13 cellular contexts compared by ENCODE assay signal in the genomic region with DNA sequence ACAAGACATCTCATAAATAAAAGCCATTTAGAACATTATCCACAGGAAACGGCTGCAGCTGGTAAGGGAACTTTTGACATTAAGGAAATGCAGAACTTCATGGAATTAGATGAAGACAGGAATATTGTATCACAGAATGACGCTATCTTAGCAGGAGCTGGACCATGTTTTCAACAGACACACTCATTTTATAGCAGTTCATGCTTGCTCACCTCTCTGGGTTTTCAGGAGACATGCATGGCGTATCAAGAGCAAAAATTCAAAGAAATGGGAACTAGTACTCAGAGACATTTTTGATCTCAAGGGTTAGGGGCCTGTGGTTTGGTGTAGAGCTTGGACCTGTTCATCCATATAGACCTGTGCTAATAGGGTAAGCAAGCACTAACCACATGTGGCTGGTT.
DNase-seq lines count a peak whose midpoint lies in the region; ATAC-seq and TF ChIP-seq lines count a peak whose summit lies in the region.
"Had no signal": no experiment of that assay in that cellular context is flagged by ENCODE, and none has a peak within 500 bp of the region (broad histone marks: within the 10 kb centered on the region; RNA-seq: fewer than 3 reads in every experiment).

No MANE protein-coding gene starts in this region.

- H3K36me3 Mint-ChIP-seq in activated naive CD4-positive, alpha-beta T cell treated with anti-CD3 and anti-CD28 coated beads, Interleukin-2, amount 50 U/mL, for 24 hours = peaks cover 33% of the 10 kb centered on the region
- peaks cover 60% of the 10 kb centered on the region for H3K36me3 Mint-ChIP-seq in activated naive CD4-positive, alpha-beta T cell treated with anti-CD3 and anti-CD28 coated beads, Interleukin-2, amount 10 ng/mL, durations not matched to agents 7 days and 5 days
- peaks cover 2% of the 10 kb centered on the region for H3K36me3 Mint-ChIP-seq in endodermal cell (ENCODE audit: low read depth)

- no peak overlapping the region for H3K4me3 ChIP-seq in endodermal cell (ENCODE audit: low read length)
- H3K4me3 ChIP-seq in spleen = peak overlapping the region in 1 of 8 donors; percentile 3
- no peak overlapping the region for H3K4me3 ChIP-seq in PC-9
- H3K4me3 ChIP-seq: ovary had no signal

- TF ChIP-seq CTCF in endodermal cell (conservative IDR thresholded peaks at IDR 0.05) (no peak), spleen (IDR thresholded peaks at IDR 0.05 in 8 of 11, conservative IDR thresholded peaks at IDR 0.05 in 3 of 11) (no peak), PC-9 (conservative IDR thresholded peaks at IDR 0.05) (no peak)

- intact Hi-C loops in spleen (cut with DNase I; ENCODE audit: low total_unique reads) = no loop called here
- intact Hi-C loops in PC-9 (cut with micrococcal nuclease; ENCODE audit: unreplicated experiment) = no loop called here

- H3K27ac ChIP-seq in endodermal cell (ENCODE audit: low read depth, low read length) = no peak overlapping the region
- peak overlapping the region in 7 of 8 donors; percentile 39 to 92 (median 85) for H3K27ac ChIP-seq in spleen
- no peak overlapping the region for H3K27ac ChIP-seq in PC-9
- H3K27ac ChIP-seq: ovary had no signal

- no peaks in the 10 kb centered on the region; the same call in 1 of the 2 replicates for H4K20me1 ChIP-seq in PC-9 (ENCODE audit: insufficient read depth)

- H3K79me2 ChIP-seq in PC-9 (ENCODE audit: low read depth) = no peaks in the 10 kb centered on the region

- H3K9ac ChIP-seq in endodermal cell (ENCODE audit: extremely low read depth, low read length, poor library complexity, severe bottlenecking) = no peak overlapping the region

- ATAC-seq in HG03432 (IDR thresholded peaks at IDR 0.05; ENCODE audit: unreplicated experiment) = peak; percentile 49
- ATAC-seq: left ventricle myocardium superior, SK-N-SH treated with all-trans-retinoic acid at 6 μM for 48 hours had no signal

- H3K9me2 ChIP-seq in PC-9 (ENCODE audit: insufficient read depth) = no peaks in the 10 kb centered on the region

- CTCF ChIA-PET in activated naive CD4-positive, alpha-beta T cell treated with anti-CD3 and anti-CD28 coated beads, Interleukin-2, amount 10 ng/mL, durations not matched to agents 7 days and 5 days (lab: Charles Lee) = interaction anchor here (0.6 kb wide), 1 partner anchor 96 kb away, joined by 3 read pairs; no protein-coding TSS in a partner anchor
- CTCF ChIA-PET in PC-9 (lab: Charles Lee) = no interaction called here

- H2AFZ ChIP-seq in PC-9 = no peak overlapping the region

- H3K27me3 ChIP-seq in endodermal cell (ENCODE audit: control insufficient read depth, insufficient read depth, low read length, poor library complexity, severe bottlenecking) = no peaks in the 10 kb centered on the region
- no peaks in the 10 kb centered on the region for H3K27me3 ChIP-seq in spleen (replicated peaks in 1 of 7)
- no peaks in the 10 kb centered on the region for H3K27me3 ChIP-seq in PC-9 (ENCODE audit: insufficient read depth, low read depth)
- H3K27me3 ChIP-seq: ovary had no signal

- H3K9me3 ChIP-seq in endodermal cell (ENCODE audit: control insufficient read depth, low read length) (no peaks in the 10 kb centered on the region), spleen (no peaks in the 10 kb centered on the region), PC-9 (ENCODE audit: insufficient read depth, low read depth) (no peaks in the 10 kb centered on the region)
- H3K9me3 ChIP-seq: ovary had no signal

- no peaks in the 10 kb centered on the region for H3K36me3 ChIP-seq in endodermal cell (ENCODE audit: control insufficient read depth, insufficient read depth, low read length)
- peaks cover 0 to 3% (median 0%) of the 10 kb centered on the region in 6 donors for H3K36me3 ChIP-seq in spleen
- H3K36me3 ChIP-seq in PC-9 (ENCODE audit: low read depth) = no peaks in the 10 kb centered on the region
- H3K36me3 ChIP-seq: ovary had no signal

- no peaks in the 10 kb centered on the region for H3K4me1 ChIP-seq in endodermal cell (ENCODE audit: control insufficient read depth, insufficient read depth, low read length)
- peaks cover 33 to 100% (median 86%) of the 10 kb centered on the region in 6 donors for H3K4me1 ChIP-seq in spleen
- no peaks in the 10 kb centered on the region for H3K4me1 ChIP-seq in PC-9 (replicated peaks; ENCODE audit: insufficient read depth)

- 95% methylated on average over 2 to 3 of the region's 3 CpGs for WGBS in endodermal cell (ENCODE audit: insufficient coverage in 1 of 2, insufficient read length in 1 of 2), 2 experiments
- 32 to 43% (median 38%) methylated on average over 3 of the region's 3 CpGs for WGBS in spleen, 5 donors

- TF ChIP-seq POLR2A in spleen (IDR thresholded peaks at IDR 0.05) = no peak

- BruUV-seq in PC-9 (replicated peaks; lab: Mats Ljungman, UMichigan) = no TSS peak

- H3K4me2 ChIP-seq in PC-9 = no peak overlapping the region

- POLR2A ChIA-PET in PC-9 (lab: Charles Lee; ENCODE audit: unreplicated experiment) = no interaction called here

- no peaks in the 10 kb centered on the region for H3F3A ChIP-seq in PC-9 (ENCODE audit: insufficient read depth, low read depth)

- no peak for DNase-seq in activated naive CD4-positive, alpha-beta T cell treated with anti-CD3 and anti-CD28 coated beads, Interleukin-2, amount 10 ng/mL, durations not matched to agents 7 days and 5 days
- DNase-seq in endodermal cell = peak; percentile 20
- DNase-seq in spleen = no peak
- DNase-seq in NCI-H2107 treated with DMSO at 0.1 percent for 48 hours (lab: John Stamatoyannopoulos, UW; ENCODE audit: unreplicated experiment) = no peak
- DNase-seq in PC-9 = no peak
- DNase-seq in COR-L47 (lab: John Stamatoyannopoulos, UW) = no peak
- DNase-seq: left ventricle myocardium superior, NCI-H2081 treated with DMSO at 0.1 percent for 48 hours, ovary had no signal

- no peaks in the 10 kb centered on the region for H3K9me3 Mint-ChIP-seq in activated naive CD4-positive, alpha-beta T cell treated with anti-CD3 and anti-CD28 coated beads, Interleukin-2, amount 50 U/mL, for 24 hours
- H3K9me3 Mint-ChIP-seq in activated naive CD4-positive, alpha-beta T cell treated with anti-CD3 and anti-CD28 coated beads, Interleukin-2, amount 10 ng/mL, durations not matched to agents 7 days and 5 days = no peaks in the 10 kb centered on the region
- H3K9me3 Mint-ChIP-seq in endodermal cell = no peaks in the 10 kb centered on the region
- H3K9me3 Mint-ChIP-seq: dendritic cell treated with granulocyte-macrophage colony-stimulating factor and Interleukin-4, amounts not matched to agents 40 ng/mL and 50 ng/mL, for 4 days had no signal

- H3K4me1 Mint-ChIP-seq in activated naive CD4-positive, alpha-beta T cell treated with anti-CD3 and anti-CD28 coated beads, Interleukin-2, amount 50 U/mL, for 24 hours = peaks cover 98% of the 10 kb centered on the region
- H3K4me1 Mint-ChIP-seq in activated naive CD4-positive, alpha-beta T cell treated with anti-CD3 and anti-CD28 coated beads, Interleukin-2, amount 10 ng/mL, durations not matched to agents 7 days and 5 days = peaks cover 80% of the 10 kb centered on the region
- H3K4me1 Mint-ChIP-seq in endodermal cell = peaks cover 22% of the 10 kb centered on the region

- peak overlapping the region; percentile 67 for H3K4me3 Mint-ChIP-seq in activated naive CD4-positive, alpha-beta T cell treated with anti-CD3 and anti-CD28 coated beads, Interleukin-2, amount 50 U/mL, for 24 hours
- no peak overlapping the region for H3K4me3 Mint-ChIP-seq in activated naive CD4-positive, alpha-beta T cell treated with anti-CD3 and anti-CD28 coated beads, Interleukin-2, amount 10 ng/mL, durations not matched to agents 7 days and 5 days
- no peak overlapping the region for H3K4me3 Mint-ChIP-seq in endodermal cell
- H3K4me3 Mint-ChIP-seq: dendritic cell treated with granulocyte-macrophage colony-stimulating factor and Interleukin-4, amounts not matched to agents 40 ng/mL and 50 ng/mL, for 4 days had no signal

- H3K27ac Mint-ChIP-seq in activated naive CD4-positive, alpha-beta T cell treated with anti-CD3 and anti-CD28 coated beads, Interleukin-2, amount 50 U/mL, for 24 hours = peak overlapping the region; percentile 89
- no peak overlapping the region for H3K27ac Mint-ChIP-seq in activated naive CD4-positive, alpha-beta T cell treated with anti-CD3 and anti-CD28 coated beads, Interleukin-2, amount 10 ng/mL, durations not matched to agents 7 days and 5 days
- no peak overlapping the region for H3K27ac Mint-ChIP-seq in endodermal cell
- H3K27ac Mint-ChIP-seq: dendritic cell treated with granulocyte-macrophage colony-stimulating factor and Interleukin-4, amounts not matched to agents 40 ng/mL and 50 ng/mL, for 4 days had no signal

- no peaks in the 10 kb centered on the region for H3K27me3 Mint-ChIP-seq in activated naive CD4-positive, alpha-beta T cell treated with anti-CD3 and anti-CD28 coated beads, Interleukin-2, amount 50 U/mL, for 24 hours
- H3K27me3 Mint-ChIP-seq in activated naive CD4-positive, alpha-beta T cell treated with anti-CD3 and anti-CD28 coated beads, Interleukin-2, amount 10 ng/mL, durations not matched to agents 7 days and 5 days = no peaks in the 10 kb centered on the region
- no peaks in the 10 kb centered on the region for H3K27me3 Mint-ChIP-seq in endodermal cell (ENCODE audit: insufficient read depth)
- H3K27me3 Mint-ChIP-seq: dendritic cell treated with granulocyte-macrophage colony-stimulating factor and Interleukin-4, amounts not matched to agents 40 ng/mL and 50 ng/mL, for 4 days had no signal

Comparison
In these comparisons a context has a peak if more than half of its experiments do, and no peak if none do; other contexts are left out.
1. H3K27ac ChIP-seq: peak in spleen (7 of 8); none in endodermal cell (single experiment) and PC-9 (single experiment).